Comparison of ENCODE assay signal across 19 cellular contexts in genomic region chr4:184064877-184065276, GRCh38.
DNase-seq lines count a peak whose midpoint lies in the region; ATAC-seq and TF ChIP-seq lines count a peak whose summit lies in the region.
"Had no signal": no experiment of that assay in that cellular context is flagged by ENCODE, and none has a peak within 500 bp of the region (broad histone marks: within the 10 kb centered on the region; RNA-seq: fewer than 3 reads in every experiment).

No MANE protein-coding gene starts in this region.

- no peaks in the 10 kb centered on the region for H3K9me3 ChIP-seq in hepatocyte (ENCODE audit: low read depth)
- H3K9me3 ChIP-seq in mucosa of descending colon = no peaks in the 10 kb centered on the region
- H3K9me3 ChIP-seq: BLaER1 treated with 17β-estradiol and CSF1 and Interleukin-3, amounts not matched to agents 10 nM and 100 nM; SJCRH30 had no signal

- no peaks in the 10 kb centered on the region for H3K27me3 ChIP-seq in hepatocyte
- H3K27me3 ChIP-seq: BLaER1 treated with 17β-estradiol and CSF1 and Interleukin-3, amounts not matched to agents 10 nM and 100 nM; SJCRH30 had no signal

- peaks cover 25% of the 10 kb centered on the region for H3K4me1 ChIP-seq in hepatocyte (ENCODE audit: insufficient read depth)
- peaks cover 6% of the 10 kb centered on the region for H3K4me1 ChIP-seq in mucosa of descending colon (ENCODE audit: low read depth)
- H3K4me1 ChIP-seq: BLaER1 treated with 17β-estradiol and CSF1 and Interleukin-3, amounts not matched to agents 10 nM and 100 nM; SJCRH30 had no signal

- intact Hi-C loops in mucosa of descending colon (cut with DNase I, micrococcal nuclease) = no loop called here

- H3K4me3 ChIP-seq in hepatocyte (no peak overlapping the region), mucosa of descending colon (no peak overlapping the region)
- H3K4me3 ChIP-seq: BLaER1 treated with 17β-estradiol and CSF1 and Interleukin-3, amounts not matched to agents 10 nM and 100 nM; SJCRH30 had no signal

- H4K20me1 ChIP-seq in hepatocyte (ENCODE audit: insufficient read depth, poor library complexity, severe bottlenecking) = no peaks in the 10 kb centered on the region
- H4K20me1 ChIP-seq: BLaER1 treated with 17β-estradiol and CSF1 and Interleukin-3, amounts not matched to agents 10 nM and 100 nM had no signal

- H3K79me2 ChIP-seq in hepatocyte = no peaks in the 10 kb centered on the region

- in situ Hi-C loops in G401 (cut with HindIII; ENCODE audit: low sequenced_read_pairs) = no loop called here

- DNase-seq in HuH-7.5 (ENCODE audit: low spot score) (peak; percentile 14), hepatocyte (ENCODE audit: low spot score) (peak; percentile 81), mucosa of descending colon (peak; percentile 90 to 95 (median 91)), G401 (ENCODE audit: low spot score) (no peak), NCI-H82 (lab: John Stamatoyannopoulos, UW) (no peak)
- DNase-seq in activated CD4-positive, alpha-beta T cell treated with anti-CD3 and anti-CD28 coated beads for 4 hours = no peak
- DNase-seq: ACHN; CD4-positive, alpha-beta memory T cell; EL; KBM-7; NCI-H1092 treated with DMSO at 0.1 percent for 48 hours; NCI-H146; NCI-H2029; NCI-H2227 treated with DMSO at 0.1 percent for 48 hours; NCI-H510A; SJCRH30 had no signal

- peak overlapping the region; percentile 46 for H3K4me2 ChIP-seq in hepatocyte
- H3K4me2 ChIP-seq: BLaER1 treated with 17β-estradiol and CSF1 and Interleukin-3, amounts not matched to agents 10 nM and 100 nM had no signal

- H3K36me3 ChIP-seq in hepatocyte (replicated peaks; ENCODE audit: insufficient read depth, low read depth) (no peaks in the 10 kb centered on the region), mucosa of descending colon (ENCODE audit: low read depth) (no peaks in the 10 kb centered on the region)
- H3K36me3 ChIP-seq: BLaER1 treated with 17β-estradiol and CSF1 and Interleukin-3, amounts not matched to agents 10 nM and 100 nM; SJCRH30 had no signal

- 73% methylated on average over 5 of the region's 5 CpGs for WGBS in hepatocyte (ENCODE audit: low lambda C conversion rate, missing lambda C conversion rate)

- H2AFZ ChIP-seq in hepatocyte = no peak overlapping the region

- ATAC-seq in mucosa of descending colon = peak; percentile 98
- ATAC-seq in GM18907 (IDR thresholded peaks at IDR 0.05; ENCODE audit: unreplicated experiment) = no peak
- ATAC-seq: Panc1 had no signal

- no peaks in the 10 kb centered on the region for H3K9me2 ChIP-seq in hepatocyte (replicated peaks; ENCODE audit: insufficient read depth)

- no peak overlapping the region for H3K27ac ChIP-seq in hepatocyte
- H3K27ac ChIP-seq: BLaER1 treated with 17β-estradiol and CSF1 and Interleukin-3, amounts not matched to agents 10 nM and 100 nM; SJCRH30 had no signal

- TF ChIP-seq CTCF in hepatocyte (IDR thresholded peaks at IDR 0.05; ENCODE audit: poor library complexity) (no peak), mucosa of descending colon (IDR thresholded peaks at IDR 0.05) (no peak)

Comparison
In these comparisons a context has a peak if more than half of its experiments do, and no peak if none do; other contexts are left out.
1. DNase-seq: peak in HuH-7.5 (single experiment), hepatocyte (single experiment) and mucosa of descending colon (3 of 3); none in G401 (single experiment), activated CD4-positive, alpha-beta T cell treated with anti-CD3 and anti-CD28 coated beads for 4 hours (0 of 2) and NCI-H82 (single experiment).